9 cellular contexts compared by ENCODE assay signal in genomic region chr19:12155324-12155723, GRCh38. TPM values are rescaled to one million over a fixed set of nuclear protein-coding genes. Genes with fewer than 3 reads are reported as not detected.
DNase-seq lines count a peak whose midpoint lies in the region; ATAC-seq and TF ChIP-seq lines count a peak whose summit lies in the region.
"Had no signal": no experiment of that assay in that cellular context is flagged by ENCODE, and none has a peak within 500 bp of the region (broad histone marks: within the 10 kb centered on the region; RNA-seq: fewer than 3 reads in every experiment).

No MANE protein-coding gene starts in this region.

- no peak for TF ChIP-seq CTCF in WERI-Rb-1 (IDR thresholded peaks at IDR 0.05; ENCODE audit: low read depth, low read length)

- WGBS in GM23248 (ENCODE audit: low coverage in 1 of 2, low lambda C conversion rate in 2 of 2, missing lambda C conversion rate in 2 of 2), 2 experiments: 12 to 16% methylated on average over 11 of the region's 11 CpGs
- WGBS in right cardiac atrium: 17% methylated on average over 11 of the region's 11 CpGs

- intact Hi-C loops in right cardiac atrium (cut with DNase I): no loop called here

- H3K9ac ChIP-seq in GM23248 (peak overlapping the region; percentile 89), skeletal muscle satellite cell (ENCODE audit: low read depth, low read length) (peak overlapping the region; percentile 87)

- H4K20me1 ChIP-seq in GM23248 (ENCODE audit: insufficient read depth): no peaks in the 10 kb centered on the region

- H3K27ac ChIP-seq in GM23248 (peak overlapping the region; percentile 38; the same call in 1 of the 2 replicates), WERI-Rb-1 (no peak overlapping the region; the same call in 1 of the 2 replicates), right cardiac atrium (ENCODE audit: low read length) (no peak overlapping the region)

- H3K27me3 ChIP-seq in GM23248 (replicated peaks; ENCODE audit: insufficient read depth): no peaks in the 10 kb centered on the region
- no peaks in the 10 kb centered on the region for H3K27me3 ChIP-seq in WERI-Rb-1 (ENCODE audit: insufficient read depth, low read depth, severe bottlenecking)
- no peaks in the 10 kb centered on the region for H3K27me3 ChIP-seq in right cardiac atrium (ENCODE audit: control insufficient read depth, insufficient read depth)
- H3K27me3 ChIP-seq in skeletal muscle satellite cell (ENCODE audit: control insufficient read depth, insufficient read depth, low read length): no peaks in the 10 kb centered on the region

- H3K4me1 ChIP-seq in GM23248 (ENCODE audit: insufficient read depth): no peaks in the 10 kb centered on the region
- H3K4me1 ChIP-seq in right cardiac atrium (ENCODE audit: control insufficient read depth, insufficient read depth, low read length): peaks cover 2% of the 10 kb centered on the region
- peaks cover 10% of the 10 kb centered on the region for H3K4me1 ChIP-seq in skeletal muscle satellite cell (ENCODE audit: control insufficient read depth, insufficient read depth, low read length)

- H3K79me2 ChIP-seq in GM23248 (ENCODE audit: insufficient read depth): peaks cover 70% of the 10 kb centered on the region

- 0 out of 2 replicates have a peak, but pooled peaks cover 5% of the 10 kb centered on the region for H3K36me3 ChIP-seq in GM23248 (ENCODE audit: low read depth)
- H3K36me3 ChIP-seq in WERI-Rb-1: peaks cover 37% of the 10 kb centered on the region
- peaks cover 21% of the 10 kb centered on the region for H3K36me3 ChIP-seq in skeletal muscle satellite cell (ENCODE audit: insufficient read depth, low read length)

- in situ Hi-C loops in GM23248 (cut with MboI): no loop called here

- H3K9me2 ChIP-seq in GM23248 (ENCODE audit: insufficient read depth): no peaks in the 10 kb centered on the region

- DNase-seq in GM23248: peak; percentile 38
- DNase-seq in WERI-Rb-1: no peak
- no peak for DNase-seq in right cardiac atrium
- no peak for DNase-seq in ureter (ENCODE audit: low spot score)
- DNase-seq in glomerular visceral epithelial cell (ENCODE audit: extremely low spot score): no peak
- DNase-seq in NCI-H345 treated with DMSO at 0.1 percent for 48 hours (lab: John Stamatoyannopoulos, UW; ENCODE audit: unreplicated experiment): no peak
- DNase-seq: hippocampal formation had no signal

- H3K4me3 ChIP-seq in GM23248 (peak overlapping the region; percentile 91), WERI-Rb-1 (ENCODE audit: low read depth, low read length) (peak overlapping the region; percentile 99), right cardiac atrium (ENCODE audit: low read length) (peak overlapping the region; percentile 98), skeletal muscle satellite cell (ENCODE audit: low read length) (peak overlapping the region; percentile 85)

- H3F3A ChIP-seq in GM23248 (ENCODE audit: insufficient read depth): no peaks in the 10 kb centered on the region

- ATAC-seq in right cardiac atrium: no peak
- no peak for ATAC-seq in activated CD4-positive, CD25-positive, alpha-beta regulatory T cell treated with anti-CD3 and anti-CD28 coated beads, Interleukin-2, amount 50 U/mL, for 24 hours

- no peaks in the 10 kb centered on the region for H3K9me3 ChIP-seq in GM23248 (ENCODE audit: low read depth)
- no peaks in the 10 kb centered on the region for H3K9me3 ChIP-seq in WERI-Rb-1 (ENCODE audit: severe bottlenecking)
- no peaks in the 10 kb centered on the region for H3K9me3 ChIP-seq in right cardiac atrium (ENCODE audit: control insufficient read depth, low read length)
- no peaks in the 10 kb centered on the region for H3K9me3 ChIP-seq in skeletal muscle satellite cell (replicated peaks; ENCODE audit: low read length)

- peak overlapping the region; percentile 94 for H3K4me2 ChIP-seq in GM23248 (ENCODE audit: unreplicated experiment)
- H3K4me2 ChIP-seq in skeletal muscle satellite cell (ENCODE audit: low read length): peak overlapping the region; percentile 74

- peak overlapping the region; percentile 90 for H2AFZ ChIP-seq in GM23248

RNA-seq across cellular contexts. Expression of gene ZNF625, which starts 1.2 kb away (rescaled TPM):
- total RNA-seq in GM23248 (2014; rRNA removed; shearing (Covaris generic)): 3.2 and 7.2 TPM in 2 replicates
- polyA plus RNA-seq in GM23248 (2016; fragmentation: Nextera tagmentation; extraction: Ambion mirVana): 1.5 and 2.4 TPM in 2 replicates
- total RNA-seq in right cardiac atrium: 1 to 10 TPM; 4.3 to 7.0 (median 5.4) TPM
- 1.2 TPM for polyA plus RNA-seq in right cardiac atrium
- 9.8 and 9.9 TPM in 2 replicates for total RNA-seq in skeletal muscle satellite cell (2012; rRNA removed)
- 13.3 TPM for total RNA-seq in ureter

RNA-seq across cellular contexts. Expression of gene ZNF136, which starts 7.6 kb away (rescaled TPM):
- 3.0 and 5.1 TPM in 2 replicates for total RNA-seq in GM23248 (2014; rRNA removed; shearing (Covaris generic))
- polyA plus RNA-seq in GM23248 (2016; fragmentation: Nextera tagmentation; extraction: Ambion mirVana) (4.6 and 4.8 TPM in 2 replicates), right cardiac atrium (3.6 TPM)
- total RNA-seq in right cardiac atrium (1 to 10 TPM; 5.3 to 7.2 (median 5.8) TPM), ureter (15.3 TPM)
- total RNA-seq in skeletal muscle satellite cell (2012; rRNA removed): 3.1 and 3.8 TPM in 2 replicates

RNA-seq across cellular contexts. Expression of gene ZNF20, which starts 15.2 kb away (rescaled TPM):
- total RNA-seq in GM23248 (2014; rRNA removed; shearing (Covaris generic)): 5.5 and 5.9 TPM in 2 replicates
- polyA plus RNA-seq in GM23248 (2016; fragmentation: Nextera tagmentation; extraction: Ambion mirVana) (1.3 and 2.1 TPM in 2 replicates), right cardiac atrium (1.2 TPM)
- total RNA-seq in right cardiac atrium (1 to 10 TPM in 3 of 4 donors, under 1 TPM in 1; 0.42 to 2.5 (median 2.1) TPM), ureter (2.6 TPM)
- 2.4 and 3.3 TPM in 2 replicates for total RNA-seq in skeletal muscle satellite cell (2012; rRNA removed)
